Comparison of ENCODE assay signal across 8 cellular contexts in the genomic region with DNA sequence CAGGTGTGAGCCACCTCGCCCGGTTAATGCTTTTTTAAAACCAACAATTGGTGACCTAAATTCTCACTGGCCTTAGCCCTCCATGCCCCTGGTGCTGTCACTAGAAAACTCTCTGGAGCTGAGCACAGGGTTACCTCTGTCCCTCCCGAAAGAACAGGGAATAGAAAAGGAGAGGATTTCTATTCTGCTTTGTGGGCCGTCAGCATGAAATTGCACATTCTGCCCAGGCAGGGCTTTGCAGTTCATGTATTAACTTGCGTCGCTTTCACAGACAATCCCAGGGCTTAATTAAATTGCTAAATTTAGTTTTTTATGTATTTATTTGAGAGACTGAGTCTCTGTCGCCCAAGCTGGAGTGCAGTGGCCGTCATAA. TPM values are rescaled to one million over a fixed set of nuclear protein-coding genes. Genes with fewer than 3 reads are reported as not detected.
DNase-seq lines count a peak whose midpoint lies in the region; ATAC-seq and TF ChIP-seq lines count a peak whose summit lies in the region.

No MANE protein-coding gene starts in this region.

- CTCF ChIA-PET in activated CD8-positive, alpha-beta T cell treated with anti-CD3 and anti-CD28 coated beads for 36 hours (lab: Charles Lee) = interaction anchor here (0.6 kb wide), 1 partner anchor 359 kb away, joined by 4 read pairs; no protein-coding TSS in a partner anchor

- no peaks in the 10 kb centered on the region for H3K27me3 ChIP-seq in hepatocyte

- H3K36me3 ChIP-seq in hepatocyte (replicated peaks; ENCODE audit: insufficient read depth, low read depth) = peaks cover 7% of the 10 kb centered on the region

- no peaks in the 10 kb centered on the region for H3K9me2 ChIP-seq in hepatocyte (replicated peaks; ENCODE audit: insufficient read depth)

- peak overlapping the region; percentile 70 for H3K4me3 Mint-ChIP-seq in activated CD8-positive, alpha-beta T cell treated with anti-CD3 and anti-CD28 coated beads for 36 hours
- peak overlapping the region; percentile 82 for H3K4me3 Mint-ChIP-seq in stimulated activated effector memory CD8-positive, alpha-beta T cell treated with anti-CD3 and anti-CD28 coated beads, Interleukin-12 subunit alpha, Interleukin-12 subunit beta, amount 100 ng/mL, for 72 hours

- WGBS in hepatocyte (ENCODE audit: low lambda C conversion rate, missing lambda C conversion rate) = 39% methylated on average over 8 of the region's 8 CpGs

- intact Hi-C loops in Right ventricle myocardium superior (cut with DNase I) = no loop called here
- intact Hi-C loops in Right ventricle myocardium inferior (cut with DNase I) = loop anchor here (1.0 to 5.0 kb wide), 3 partner anchors 27 to 306 kb away; a partner anchor contains a TSS
- intact Hi-C loops in activated CD8-positive, alpha-beta T cell treated with anti-CD3 and anti-CD28 coated beads for 36 hours (cut with micrococcal nuclease) = no loop called here

- H3K4me1 Mint-ChIP-seq in activated CD8-positive, alpha-beta T cell treated with anti-CD3 and anti-CD28 coated beads for 36 hours (ENCODE audit: low read depth) = peaks cover 18% of the 10 kb centered on the region
- peaks cover 20% of the 10 kb centered on the region for H3K4me1 Mint-ChIP-seq in stimulated activated effector memory CD8-positive, alpha-beta T cell treated with anti-CD3 and anti-CD28 coated beads, Interleukin-12 subunit alpha, Interleukin-12 subunit beta, amount 100 ng/mL, for 72 hours

- no peak for DNase-seq in Right ventricle myocardium superior
- no peak for DNase-seq in Right ventricle myocardium inferior (ENCODE audit: missing footprints)
- DNase-seq in activated CD8-positive, alpha-beta T cell treated with anti-CD3 and anti-CD28 coated beads for 36 hours = no peak
- DNase-seq in hepatocyte (ENCODE audit: low spot score) = no peak
- no peak for DNase-seq in stimulated activated effector memory CD8-positive, alpha-beta T cell treated with anti-CD3 and anti-CD28 coated beads, Interleukin-12 subunit alpha, Interleukin-12 subunit beta, amount 100 ng/mL, for 72 hours (ENCODE audit: low spot score in 2 of 2)
- no peak for DNase-seq in Kasumi-1 (lab: John Stamatoyannopoulos, UW)
- DNase-seq in dermis blood vessel endothelial cell = no peak
- DNase-seq in NCI-H2196 (lab: John Stamatoyannopoulos, UW; ENCODE audit: unreplicated experiment) = no peak

- H3K36me3 Mint-ChIP-seq in activated CD8-positive, alpha-beta T cell treated with anti-CD3 and anti-CD28 coated beads for 36 hours (ENCODE audit: low read depth) = peaks cover 74% of the 10 kb centered on the region
- peaks cover 62% of the 10 kb centered on the region for H3K36me3 Mint-ChIP-seq in stimulated activated effector memory CD8-positive, alpha-beta T cell treated with anti-CD3 and anti-CD28 coated beads, Interleukin-12 subunit alpha, Interleukin-12 subunit beta, amount 100 ng/mL, for 72 hours

- H3K9me3 Mint-ChIP-seq in activated CD8-positive, alpha-beta T cell treated with anti-CD3 and anti-CD28 coated beads for 36 hours = peaks cover 45% of the 10 kb centered on the region
- peaks cover 10% of the 10 kb centered on the region for H3K9me3 Mint-ChIP-seq in stimulated activated effector memory CD8-positive, alpha-beta T cell treated with anti-CD3 and anti-CD28 coated beads, Interleukin-12 subunit alpha, Interleukin-12 subunit beta, amount 100 ng/mL, for 72 hours

- H3K27ac ChIP-seq in hepatocyte = peak overlapping the region; percentile 75

- no peaks in the 10 kb centered on the region for H4K20me1 ChIP-seq in hepatocyte (ENCODE audit: insufficient read depth, poor library complexity, severe bottlenecking)

- ATAC-seq in Right ventricle myocardium superior (ENCODE audit: poor library complexity) = peak; percentile 8
- no peak for ATAC-seq in Right ventricle myocardium inferior
- ATAC-seq in activated CD8-positive, alpha-beta T cell treated with anti-CD3 and anti-CD28 coated beads for 36 hours = no peak
- peak; percentile 15 for ATAC-seq in stimulated activated effector memory CD8-positive, alpha-beta T cell treated with anti-CD3 and anti-CD28 coated beads, Interleukin-12 subunit alpha, Interleukin-12 subunit beta, amount 100 ng/mL, for 72 hours

- H3K79me2 ChIP-seq in hepatocyte = peaks cover 24% of the 10 kb centered on the region

- H3K4me2 ChIP-seq in hepatocyte = peak overlapping the region; percentile 87

- peaks cover 13% of the 10 kb centered on the region for H3K4me1 ChIP-seq in hepatocyte (ENCODE audit: insufficient read depth)

- H3K27ac Mint-ChIP-seq in activated CD8-positive, alpha-beta T cell treated with anti-CD3 and anti-CD28 coated beads for 36 hours = peak overlapping the region; percentile 47
- H3K27ac Mint-ChIP-seq in stimulated activated effector memory CD8-positive, alpha-beta T cell treated with anti-CD3 and anti-CD28 coated beads, Interleukin-12 subunit alpha, Interleukin-12 subunit beta, amount 100 ng/mL, for 72 hours = peak overlapping the region; percentile 100

- H3K9me3 ChIP-seq in hepatocyte (ENCODE audit: low read depth) = peaks cover 17% of the 10 kb centered on the region

- peak overlapping the region; percentile 75 for H2AFZ ChIP-seq in hepatocyte

- peak overlapping the region; percentile 56 for H3K4me3 ChIP-seq in hepatocyte

- no peak for TF ChIP-seq CTCF in activated CD8-positive, alpha-beta T cell treated with anti-CD3 and anti-CD28 coated beads for 36 hours (IDR thresholded peaks at IDR 0.05)
- no peak for TF ChIP-seq CTCF in hepatocyte (IDR thresholded peaks at IDR 0.05; ENCODE audit: poor library complexity)

- no peaks in the 10 kb centered on the region for H3K27me3 Mint-ChIP-seq in activated CD8-positive, alpha-beta T cell treated with anti-CD3 and anti-CD28 coated beads for 36 hours

- POLR2A ChIA-PET in activated CD8-positive, alpha-beta T cell treated with anti-CD3 and anti-CD28 coated beads for 36 hours (lab: Charles Lee) = interaction anchor here (1.0 to 1.4 kb wide), 2 partner anchors 40 to 521 kb away, joined by 3 to 4 read pairs; no protein-coding TSS in a partner anchor

RNA-seq across cellular contexts. Expression of a gene that starts 0.6 kb away (rescaled TPM):
- total RNA-seq in Right ventricle myocardium superior (15.9 TPM), Right ventricle myocardium inferior (18.5 TPM), hepatocyte (8.7 and 10.5 TPM in 2 replicates), dermis blood vessel endothelial cell (4.9 and 5.4 TPM in 2 replicates)
- total RNA-seq in activated CD8-positive, alpha-beta T cell treated with anti-CD3 and anti-CD28 coated beads for 36 hours = 1 to 10 TPM; 2.6 to 3.2 TPM
- 16.1 and 17.9 TPM in 2 replicates for polyA plus RNA-seq in hepatocyte

RNA-seq across cellular contexts. Expression of a gene that starts 27.0 kb away (rescaled TPM):
- total RNA-seq in Right ventricle myocardium superior (11.1 TPM), Right ventricle myocardium inferior (9.7 TPM), hepatocyte (8.3 and 11.4 TPM in 2 replicates), dermis blood vessel endothelial cell (11.9 and 16.2 TPM in 2 replicates)
- total RNA-seq in activated CD8-positive, alpha-beta T cell treated with anti-CD3 and anti-CD28 coated beads for 36 hours = 10 to 100 TPM; 30.7 to 32.9 TPM
- 11.6 and 13.1 TPM in 2 replicates for polyA plus RNA-seq in hepatocyte

RNA-seq across cellular contexts. Expression of a gene that starts 39.7 kb away (rescaled TPM):
- total RNA-seq in Right ventricle myocardium superior (3.0 TPM), Right ventricle myocardium inferior (2.5 TPM), hepatocyte (4.1 and 5.7 TPM in 2 replicates), dermis blood vessel endothelial cell (3.3 and 3.7 TPM in 2 replicates)
- total RNA-seq in activated CD8-positive, alpha-beta T cell treated with anti-CD3 and anti-CD28 coated beads for 36 hours = 1 to 10 TPM; 1.4 to 3.2 TPM
- 4.7 and 5.3 TPM in 2 replicates for polyA plus RNA-seq in hepatocyte

Comparison
In these comparisons a context has a peak if more than half of its experiments do, and no peak if none do; other contexts are left out.
1. ATAC-seq: peak in Right ventricle myocardium superior (single experiment) and stimulated activated effector memory CD8-positive, alpha-beta T cell treated with anti-CD3 and anti-CD28 coated beads, Interleukin-12 subunit alpha, Interleukin-12 subunit beta, amount 100 ng/mL, for 72 hours (single experiment); none in Right ventricle myocardium inferior (single experiment) and activated CD8-positive, alpha-beta T cell treated with anti-CD3 and anti-CD28 coated beads for 36 hours (single experiment).